ENCODE assay signal across 1 cellular context in the genomic region with DNA sequence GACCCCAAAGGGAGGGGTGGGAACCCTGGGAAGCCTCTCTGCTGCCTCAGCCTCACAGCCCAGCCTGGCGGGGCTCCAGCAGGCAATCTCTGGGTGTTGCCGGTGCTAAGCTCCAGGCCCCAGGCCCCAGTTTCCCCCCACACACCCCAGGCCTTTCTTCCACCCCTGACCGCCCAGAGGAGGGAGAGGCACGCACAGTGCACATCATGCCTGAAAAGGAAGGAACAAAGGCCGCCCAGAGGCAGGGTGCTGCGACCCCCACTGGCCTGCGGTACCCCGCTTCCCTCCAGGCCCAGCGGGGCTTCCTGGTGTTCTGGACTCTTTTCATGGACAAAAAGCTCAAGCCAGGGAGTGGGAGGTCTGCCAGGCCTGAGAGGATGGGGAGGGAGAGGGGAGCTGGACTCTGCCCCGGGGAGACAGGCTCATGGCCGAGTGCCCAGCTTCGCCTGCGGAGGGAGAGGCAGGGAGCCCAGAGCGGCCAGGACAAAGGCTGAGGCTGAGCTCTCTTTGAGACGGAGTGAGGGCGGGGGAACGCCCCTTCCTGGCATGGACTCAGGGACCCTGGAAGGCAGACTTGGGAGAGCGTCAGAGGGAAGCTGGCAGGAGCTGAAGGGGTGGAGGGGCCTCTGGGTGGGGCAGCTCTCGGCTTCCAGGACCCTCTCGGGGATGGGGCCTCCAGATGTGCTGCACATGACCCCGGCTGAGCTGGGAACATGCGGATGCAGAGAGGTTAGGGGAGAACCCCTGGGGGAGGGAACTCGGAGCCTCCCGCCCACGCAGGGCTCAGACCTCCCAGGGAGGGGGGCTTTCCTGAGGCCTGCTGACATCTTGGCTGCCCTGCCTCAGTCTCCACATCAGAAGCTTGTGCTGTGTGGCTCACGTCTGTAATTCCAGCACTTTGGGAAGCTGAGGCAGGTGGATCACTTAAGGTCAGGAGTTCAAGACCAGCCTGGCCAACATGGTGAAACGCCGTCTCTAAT.
TF ChIP-seq lines count a peak whose summit lies in the region.

No MANE protein-coding gene starts in this region.

TF ChIP-seq in HepG2, 621 proteins besides CTCF, POLR2A, EP300 and RAD21 (continued from another document and continues in another):
- 0 out of 2 replicates have a peak, but pooled peaks have one; percentile 11 for TF ChIP-seq HCFC1 (IDR thresholded peaks at IDR 0.05; ENCODE audit: low read depth, low read length)
- no peak for TF ChIP-seq PAX8 (CRISPR knock-in tag; IDR thresholded peaks at IDR 0.05; ENCODE audit: borderline replicate concordance)
- no peak for TF ChIP-seq GABPA (IDR thresholded peaks at IDR 0.05; ENCODE audit: low read depth, low read length)
- no peak; the same call in 1 of the 2 replicates for TF ChIP-seq GABPA (CRISPR knock-in tag; IDR thresholded peaks at IDR 0.05; ENCODE audit: low read depth)
- TF ChIP-seq CBX2 (IDR thresholded peaks at IDR 0.05; ENCODE audit: low read depth, low read length), result no peak
- no peak for TF ChIP-seq CBX2 (CRISPR knock-in tag; IDR thresholded peaks at IDR 0.05; ENCODE audit: low read depth)
- TF ChIP-seq, protein P1, sequence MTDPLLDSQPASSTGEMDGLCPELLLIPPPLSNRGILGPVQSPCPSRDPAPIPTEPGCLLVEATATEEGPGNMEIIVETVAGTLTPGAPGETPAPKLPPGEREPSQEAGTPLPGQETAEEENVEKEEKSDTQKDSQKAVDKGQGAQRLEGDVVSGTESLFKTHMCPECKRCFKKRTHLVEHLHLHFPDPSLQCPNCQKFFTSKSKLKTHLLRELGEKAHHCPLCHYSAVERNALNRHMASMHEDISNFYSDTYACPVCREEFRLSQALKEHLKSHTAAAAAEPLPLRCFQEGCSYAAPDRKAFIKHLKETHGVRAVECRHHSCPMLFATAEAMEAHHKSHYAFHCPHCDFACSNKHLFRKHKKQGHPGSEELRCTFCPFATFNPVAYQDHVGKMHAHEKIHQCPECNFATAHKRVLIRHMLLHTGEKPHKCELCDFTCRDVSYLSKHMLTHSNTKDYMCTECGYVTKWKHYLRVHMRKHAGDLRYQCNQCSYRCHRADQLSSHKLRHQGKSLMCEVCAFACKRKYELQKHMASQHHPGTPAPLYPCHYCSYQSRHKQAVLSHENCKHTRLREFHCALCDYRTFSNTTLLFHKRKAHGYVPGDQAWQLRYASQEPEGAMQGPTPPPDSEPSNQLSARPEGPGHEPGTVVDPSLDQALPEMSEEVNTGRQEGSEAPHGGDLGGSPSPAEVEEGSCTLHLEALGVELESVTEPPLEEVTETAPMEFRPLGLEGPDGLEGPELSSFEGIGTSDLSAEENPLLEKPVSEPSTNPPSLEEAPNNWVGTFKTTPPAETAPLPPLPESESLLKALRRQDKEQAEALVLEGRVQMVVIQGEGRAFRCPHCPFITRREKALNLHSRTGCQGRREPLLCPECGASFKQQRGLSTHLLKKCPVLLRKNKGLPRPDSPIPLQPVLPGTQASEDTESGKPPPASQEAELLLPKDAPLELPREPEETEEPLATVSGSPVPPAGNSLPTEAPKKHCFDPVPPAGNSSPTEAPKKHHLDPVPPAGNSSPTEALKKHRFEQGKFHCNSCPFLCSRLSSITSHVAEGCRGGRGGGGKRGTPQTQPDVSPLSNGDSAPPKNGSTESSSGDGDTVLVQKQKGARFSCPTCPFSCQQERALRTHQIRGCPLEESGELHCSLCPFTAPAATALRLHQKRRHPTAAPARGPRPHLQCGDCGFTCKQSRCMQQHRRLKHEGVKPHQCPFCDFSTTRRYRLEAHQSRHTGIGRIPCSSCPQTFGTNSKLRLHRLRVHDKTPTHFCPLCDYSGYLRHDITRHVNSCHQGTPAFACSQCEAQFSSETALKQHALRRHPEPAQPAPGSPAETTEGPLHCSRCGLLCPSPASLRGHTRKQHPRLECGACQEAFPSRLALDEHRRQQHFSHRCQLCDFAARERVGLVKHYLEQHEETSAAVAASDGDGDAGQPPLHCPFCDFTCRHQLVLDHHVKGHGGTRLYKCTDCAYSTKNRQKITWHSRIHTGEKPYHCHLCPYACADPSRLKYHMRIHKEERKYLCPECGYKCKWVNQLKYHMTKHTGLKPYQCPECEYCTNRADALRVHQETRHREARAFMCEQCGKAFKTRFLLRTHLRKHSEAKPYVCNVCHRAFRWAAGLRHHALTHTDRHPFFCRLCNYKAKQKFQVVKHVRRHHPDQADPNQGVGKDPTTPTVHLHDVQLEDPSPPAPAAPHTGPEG (CRISPR knock-in tag; IDR thresholded peaks at IDR 0.05), result no peak; the same call in 1 of the 2 replicates
- TF ChIP-seq ZNF629 (CRISPR knock-in tag; conservative IDR thresholded peaks at IDR 0.05), result peak; percentile 5; the same call in 1 of the 2 replicates
- TF ChIP-seq, protein P2, sequence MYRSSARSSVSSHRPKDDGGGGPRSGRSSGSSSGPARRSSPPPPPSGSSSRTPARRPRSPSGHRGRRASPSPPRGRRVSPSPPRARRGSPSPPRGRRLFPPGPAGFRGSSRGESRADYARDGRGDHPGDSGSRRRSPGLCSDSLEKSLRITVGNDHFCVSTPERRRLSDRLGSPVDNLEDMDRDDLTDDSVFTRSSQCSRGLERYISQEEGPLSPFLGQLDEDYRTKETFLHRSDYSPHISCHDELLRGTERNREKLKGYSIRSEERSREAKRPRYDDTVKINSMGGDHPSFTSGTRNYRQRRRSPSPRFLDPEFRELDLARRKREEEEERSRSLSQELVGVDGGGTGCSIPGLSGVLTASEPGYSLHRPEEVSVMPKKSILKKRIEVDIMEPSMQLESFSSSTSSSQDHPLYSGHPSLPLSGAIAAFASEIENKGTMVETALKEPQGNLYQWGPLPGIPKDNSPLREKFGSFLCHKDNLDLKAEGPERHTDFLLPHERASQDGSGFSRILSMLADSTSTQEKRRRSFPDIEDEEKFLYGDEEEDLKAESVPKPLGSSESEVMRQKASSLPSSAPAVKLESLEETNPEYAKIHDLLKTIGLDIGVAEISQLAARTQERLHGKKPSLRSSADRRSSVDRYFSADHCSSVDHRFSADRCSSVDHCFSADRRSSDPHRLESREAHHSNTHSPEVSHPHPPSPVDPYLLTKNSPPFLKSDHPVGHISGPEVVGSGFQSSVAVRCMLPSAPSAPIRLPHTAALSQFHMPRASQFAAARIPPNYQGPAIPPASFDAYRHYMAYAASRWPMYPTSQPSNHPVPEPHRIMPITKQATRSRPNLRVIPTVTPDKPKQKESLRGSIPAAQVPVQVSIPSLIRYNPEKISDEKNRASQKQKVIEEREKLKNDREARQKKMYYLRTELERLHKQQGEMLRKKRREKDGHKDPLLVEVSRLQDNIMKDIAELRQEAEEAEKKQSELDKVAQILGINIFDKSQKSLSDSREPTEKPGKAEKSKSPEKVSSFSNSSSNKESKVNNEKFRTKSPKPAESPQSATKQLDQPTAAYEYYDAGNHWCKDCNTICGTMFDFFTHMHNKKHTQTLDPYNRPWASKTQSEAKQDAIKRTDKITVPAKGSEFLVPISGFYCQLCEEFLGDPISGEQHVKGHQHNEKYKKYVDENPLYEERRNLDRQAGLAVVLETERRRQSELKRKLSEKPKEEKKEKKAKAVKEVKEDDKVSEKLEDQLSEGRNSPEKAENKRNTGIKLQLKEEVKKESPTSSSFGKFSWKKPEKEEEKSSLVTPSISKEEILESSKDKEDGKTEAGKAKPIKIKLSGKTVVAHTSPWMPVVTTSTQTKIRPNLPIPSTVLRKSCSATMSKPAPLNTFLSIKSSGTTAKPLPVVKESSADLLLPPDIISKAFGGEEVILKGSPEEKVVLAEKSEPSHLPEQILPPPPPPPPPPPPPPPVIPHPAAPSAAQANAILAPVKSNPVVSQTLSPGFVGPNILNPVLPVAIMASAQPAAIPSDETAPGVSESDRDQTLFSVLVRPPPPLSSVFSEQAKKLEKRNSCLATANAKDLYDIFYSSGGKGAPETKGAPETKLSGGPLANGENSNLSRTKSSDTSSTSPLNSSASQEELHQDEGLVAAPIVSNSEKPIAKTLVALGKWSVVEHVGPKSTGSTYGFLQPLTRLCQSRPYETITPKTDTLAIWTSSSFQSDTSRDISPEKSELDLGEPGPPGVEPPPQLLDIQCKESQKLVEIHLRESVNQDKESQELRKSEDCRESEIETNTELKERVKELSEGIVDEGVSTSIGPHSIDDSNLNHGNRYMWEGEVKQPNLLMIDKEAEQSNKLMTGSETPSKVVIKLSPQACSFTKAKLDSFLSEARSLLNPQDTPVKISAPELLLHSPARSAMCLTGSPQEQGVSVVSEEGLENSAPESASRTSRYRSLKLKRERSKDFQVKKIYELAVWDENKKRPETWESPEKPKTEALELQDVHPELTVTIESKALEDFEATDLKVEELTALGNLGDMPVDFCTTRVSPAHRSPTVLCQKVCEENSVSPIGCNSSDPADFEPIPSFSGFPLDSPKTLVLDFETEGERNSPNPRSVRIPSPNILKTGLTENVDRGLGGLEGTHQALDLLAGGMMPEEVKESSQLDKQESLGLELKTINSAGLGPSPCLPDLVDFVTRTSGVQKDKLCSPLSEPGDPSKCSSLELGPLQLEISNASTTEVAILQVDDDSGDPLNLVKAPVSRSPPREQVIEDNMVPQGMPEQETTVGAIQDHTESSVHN (CRISPR knock-in tag; IDR thresholded peaks at IDR 0.05), result no peak
- TF ChIP-seq, protein P3, sequence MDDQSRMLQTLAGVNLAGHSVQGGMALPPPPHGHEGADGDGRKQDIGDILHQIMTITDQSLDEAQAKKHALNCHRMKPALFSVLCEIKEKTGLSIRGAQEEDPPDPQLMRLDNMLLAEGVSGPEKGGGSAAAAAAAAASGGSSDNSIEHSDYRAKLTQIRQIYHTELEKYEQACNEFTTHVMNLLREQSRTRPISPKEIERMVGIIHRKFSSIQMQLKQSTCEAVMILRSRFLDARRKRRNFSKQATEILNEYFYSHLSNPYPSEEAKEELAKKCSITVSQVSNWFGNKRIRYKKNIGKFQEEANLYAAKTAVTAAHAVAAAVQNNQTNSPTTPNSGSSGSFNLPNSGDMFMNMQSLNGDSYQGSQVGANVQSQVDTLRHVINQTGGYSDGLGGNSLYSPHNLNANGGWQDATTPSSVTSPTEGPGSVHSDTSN (CRISPR knock-in tag; IDR thresholded peaks at IDR 0.05; ENCODE audit: borderline replicate concordance), result no peak
- TF ChIP-seq ZFP36 (IDR thresholded peaks at IDR 0.05; ENCODE audit: borderline replicate concordance, low read depth, low read length, partially characterized antibody), result no peak
- TF ChIP-seq, protein P4, sequence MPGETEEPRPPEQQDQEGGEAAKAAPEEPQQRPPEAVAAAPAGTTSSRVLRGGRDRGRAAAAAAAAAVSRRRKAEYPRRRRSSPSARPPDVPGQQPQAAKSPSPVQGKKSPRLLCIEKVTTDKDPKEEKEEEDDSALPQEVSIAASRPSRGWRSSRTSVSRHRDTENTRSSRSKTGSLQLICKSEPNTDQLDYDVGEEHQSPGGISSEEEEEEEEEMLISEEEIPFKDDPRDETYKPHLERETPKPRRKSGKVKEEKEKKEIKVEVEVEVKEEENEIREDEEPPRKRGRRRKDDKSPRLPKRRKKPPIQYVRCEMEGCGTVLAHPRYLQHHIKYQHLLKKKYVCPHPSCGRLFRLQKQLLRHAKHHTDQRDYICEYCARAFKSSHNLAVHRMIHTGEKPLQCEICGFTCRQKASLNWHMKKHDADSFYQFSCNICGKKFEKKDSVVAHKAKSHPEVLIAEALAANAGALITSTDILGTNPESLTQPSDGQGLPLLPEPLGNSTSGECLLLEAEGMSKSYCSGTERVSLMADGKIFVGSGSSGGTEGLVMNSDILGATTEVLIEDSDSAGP (CRISPR knock-in tag; IDR thresholded peaks at IDR 0.05; ENCODE audit: borderline replicate concordance), result peak; percentile 61
- TF ChIP-seq ZNF510 (CRISPR knock-in tag; IDR thresholded peaks at IDR 0.05; ENCODE audit: low read depth), result no peak
- TF ChIP-seq HDAC6 (IDR thresholded peaks at IDR 0.05; ENCODE audit: low read depth, low read length), result no peak
- 0 out of 2 replicates have a peak, but pooled peaks have one; percentile 57 for TF ChIP-seq YEATS4 (CRISPR knock-in tag; IDR thresholded peaks at IDR 0.05; ENCODE audit: borderline replicate concordance)
- TF ChIP-seq, protein P5, sequence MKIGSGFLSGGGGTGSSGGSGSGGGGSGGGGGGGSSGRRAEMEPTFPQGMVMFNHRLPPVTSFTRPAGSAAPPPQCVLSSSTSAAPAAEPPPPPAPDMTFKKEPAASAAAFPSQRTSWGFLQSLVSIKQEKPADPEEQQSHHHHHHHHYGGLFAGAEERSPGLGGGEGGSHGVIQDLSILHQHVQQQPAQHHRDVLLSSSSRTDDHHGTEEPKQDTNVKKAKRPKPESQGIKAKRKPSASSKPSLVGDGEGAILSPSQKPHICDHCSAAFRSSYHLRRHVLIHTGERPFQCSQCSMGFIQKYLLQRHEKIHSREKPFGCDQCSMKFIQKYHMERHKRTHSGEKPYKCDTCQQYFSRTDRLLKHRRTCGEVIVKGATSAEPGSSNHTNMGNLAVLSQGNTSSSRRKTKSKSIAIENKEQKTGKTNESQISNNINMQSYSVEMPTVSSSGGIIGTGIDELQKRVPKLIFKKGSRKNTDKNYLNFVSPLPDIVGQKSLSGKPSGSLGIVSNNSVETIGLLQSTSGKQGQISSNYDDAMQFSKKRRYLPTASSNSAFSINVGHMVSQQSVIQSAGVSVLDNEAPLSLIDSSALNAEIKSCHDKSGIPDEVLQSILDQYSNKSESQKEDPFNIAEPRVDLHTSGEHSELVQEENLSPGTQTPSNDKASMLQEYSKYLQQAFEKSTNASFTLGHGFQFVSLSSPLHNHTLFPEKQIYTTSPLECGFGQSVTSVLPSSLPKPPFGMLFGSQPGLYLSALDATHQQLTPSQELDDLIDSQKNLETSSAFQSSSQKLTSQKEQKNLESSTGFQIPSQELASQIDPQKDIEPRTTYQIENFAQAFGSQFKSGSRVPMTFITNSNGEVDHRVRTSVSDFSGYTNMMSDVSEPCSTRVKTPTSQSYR (CRISPR knock-in tag; IDR thresholded peaks at IDR 0.05; ENCODE audit: borderline replicate concordance), result no peak
- peak; percentile 36; the same call in 1 of the 2 replicates for TF ChIP-seq KDM5B (CRISPR knock-in tag; IDR thresholded peaks at IDR 0.05; ENCODE audit: borderline replicate concordance)
- TF ChIP-seq, protein P6, sequence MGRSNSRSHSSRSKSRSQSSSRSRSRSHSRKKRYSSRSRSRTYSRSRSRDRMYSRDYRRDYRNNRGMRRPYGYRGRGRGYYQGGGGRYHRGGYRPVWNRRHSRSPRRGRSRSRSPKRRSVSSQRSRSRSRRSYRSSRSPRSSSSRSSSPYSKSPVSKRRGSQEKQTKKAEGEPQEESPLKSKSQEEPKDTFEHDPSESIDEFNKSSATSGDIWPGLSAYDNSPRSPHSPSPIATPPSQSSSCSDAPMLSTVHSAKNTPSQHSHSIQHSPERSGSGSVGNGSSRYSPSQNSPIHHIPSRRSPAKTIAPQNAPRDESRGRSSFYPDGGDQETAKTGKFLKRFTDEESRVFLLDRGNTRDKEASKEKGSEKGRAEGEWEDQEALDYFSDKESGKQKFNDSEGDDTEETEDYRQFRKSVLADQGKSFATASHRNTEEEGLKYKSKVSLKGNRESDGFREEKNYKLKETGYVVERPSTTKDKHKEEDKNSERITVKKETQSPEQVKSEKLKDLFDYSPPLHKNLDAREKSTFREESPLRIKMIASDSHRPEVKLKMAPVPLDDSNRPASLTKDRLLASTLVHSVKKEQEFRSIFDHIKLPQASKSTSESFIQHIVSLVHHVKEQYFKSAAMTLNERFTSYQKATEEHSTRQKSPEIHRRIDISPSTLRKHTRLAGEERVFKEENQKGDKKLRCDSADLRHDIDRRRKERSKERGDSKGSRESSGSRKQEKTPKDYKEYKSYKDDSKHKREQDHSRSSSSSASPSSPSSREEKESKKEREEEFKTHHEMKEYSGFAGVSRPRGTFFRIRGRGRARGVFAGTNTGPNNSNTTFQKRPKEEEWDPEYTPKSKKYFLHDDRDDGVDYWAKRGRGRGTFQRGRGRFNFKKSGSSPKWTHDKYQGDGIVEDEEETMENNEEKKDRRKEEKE (IDR thresholded peaks at IDR 0.05), result no peak
- no peak for TF ChIP-seq NFE2L1 (CRISPR knock-in tag; IDR thresholded peaks at IDR 0.05; ENCODE audit: borderline replicate concordance)
- TF ChIP-seq MIXL1 (CRISPR knock-in tag; IDR thresholded peaks at IDR 0.05), result no peak
- no peak for TF ChIP-seq ZNF136 (CRISPR knock-in tag; IDR thresholded peaks at IDR 0.05; ENCODE audit: low read depth)
- peak; percentile 63; the same call in 1 of the 2 replicates for TF ChIP-seq ZNF331 (CRISPR knock-in tag; IDR thresholded peaks at IDR 0.05)
